Comparison of ENCODE assay signal across 8 cellular contexts in genomic region chr15:89898628-89899302, GRCh38. TPM values are rescaled to one million over a fixed set of nuclear protein-coding genes. Genes with fewer than 3 reads are reported as not detected.
A peak's percentile ranks its signal among the peaks of the same experiment; 100 is the strongest.
DNase-seq lines count a peak whose midpoint lies in the region; ATAC-seq and TF ChIP-seq lines count a peak whose summit lies in the region.

No MANE protein-coding gene starts in this region.

- RAD21 ChIA-PET in HCT116 (lab: Charles Lee; ENCODE audit: low non-redundant PET in 1 of 2, low total read pairs in 2 of 2, uncharacterized antibody in 2 of 2, unreplicated experiment in 2 of 2), result interaction anchor here (0.7 to 1.0 kb wide), 4 partner anchors 11 to 189 kb away, joined by 3 to 4 read pairs (median 3); no protein-coding TSS in a partner anchor

- WGBS in heart right ventricle, 2 donors, result 88 to 92% methylated on average over 7 of the region's 7 CpGs

- no peak overlapping the region for H2AFZ ChIP-seq in HCT116 (ENCODE audit: low read depth, low read length, poor library complexity, severe bottlenecking)

- H3K4me3 ChIP-seq in heart right ventricle, result no peak overlapping the region
- H3K4me3 ChIP-seq in HCT116 (replicated peaks in 1 of 2; ENCODE audit: low read depth in 1 of 2, low read length in 2 of 2), result no peak overlapping the region
- H3K4me3 ChIP-seq in uterus, result no peak overlapping the region

- DNase-seq in heart right ventricle (no peak), left cardiac atrium (no peak), HCT116 (ENCODE audit: low read depth, low spot score) (peak; percentile 60), NCI-H345 treated with DMSO at 0.1 percent for 48 hours (lab: John Stamatoyannopoulos, UW; ENCODE audit: unreplicated experiment) (peak; percentile 9), activated T-cell treated with anti-CD3 and anti-CD28 coated beads for 1 hour (ENCODE audit: low read depth) (peak; percentile 23), fibroblast of the conjunctiva (ENCODE audit: low read depth) (peak; percentile 29), uterus (no peak)
- peak; percentile 57 for DNase-seq in stimulated activated CD4-positive, alpha-beta T cell treated with anti-CD3 and anti-CD28 coated beads, Interleukin-15, amount 100 ng/mL, for 24 hours

- no peaks in the 10 kb centered on the region for H3K27me3 ChIP-seq in heart right ventricle
- no peaks in the 10 kb centered on the region for H3K27me3 ChIP-seq in HCT116 (ENCODE audit: insufficient read depth, low read length)
- H3K27me3 ChIP-seq in uterus, result no peaks in the 10 kb centered on the region

- TF ChIP-seq POLR2A in HCT116 (IDR thresholded peaks at IDR 0.05; ENCODE audit: borderline replicate concordance, extremely low read depth, insufficient read depth, insufficient read length) (no peak), uterus (IDR thresholded peaks at IDR 0.05) (no peak)

- no peaks in the 10 kb centered on the region for H3K79me2 ChIP-seq in HCT116 (ENCODE audit: insufficient read depth, low read length)

- no peaks in the 10 kb centered on the region for H3K9me3 ChIP-seq in heart right ventricle
- H3K9me3 ChIP-seq in HCT116 (ENCODE audit: control insufficient read depth in 1 of 2, insufficient read depth in 1 of 2, low read depth in 1 of 2, low read length in 2 of 2), result no peaks in the 10 kb centered on the region
- H3K9me3 ChIP-seq in uterus, result no peaks in the 10 kb centered on the region

- TF ChIP-seq RAD21 in HCT116 (IDR thresholded peaks at IDR 0.05; ENCODE audit: low read depth), result peak; percentile 96

- H3K36me3 ChIP-seq in heart right ventricle (peaks cover 0 to 41% (median 6%) of the 10 kb centered on the region in 9 donors), HCT116 (ENCODE audit: control insufficient read depth in 1 of 2, insufficient read depth in 2 of 2, low read length in 2 of 2) (no peaks in the 10 kb centered on the region), uterus (no peaks in the 10 kb centered on the region)

- no peaks in the 10 kb centered on the region for H4K20me1 ChIP-seq in HCT116 (ENCODE audit: insufficient read depth)

- CTCF ChIA-PET in HCT116 (lab: Charles Lee), result interaction anchor here (0.8 to 2.5 kb wide), 12 partner anchors 11 to 322 kb away, joined by 3 to 35 read pairs (median 4); partner anchors contain the start of gene ARPIN

- peak in 8 of 9 donors; percentile 16 to 56 (median 48) for TF ChIP-seq CTCF in heart right ventricle (IDR thresholded peaks at IDR 0.05)
- TF ChIP-seq CTCF in HCT116 (IDR thresholded peaks at IDR 0.05 in 2 of 3, conservative IDR thresholded peaks at IDR 0.05 in 1 of 3; ENCODE audit: borderline replicate concordance in 1 of 3, insufficient read depth in 1 of 3, low read depth in 2 of 3, low read length in 2 of 3), result peak; percentile 90 to 97 (median 91)
- TF ChIP-seq CTCF in uterus (IDR thresholded peaks at IDR 0.05), result peak in 2 of 4 experiments; percentile 17 to 44

- H3K9ac ChIP-seq in HCT116 (ENCODE audit: low read length), result no peak overlapping the region

- intact Hi-C loops in heart right ventricle (cut with DNase I) (loop anchor here in 5 of 10 donors (5.0 to 10.0 kb wide), 2 partner anchors 174 to 326 kb away; no protein-coding TSS in a partner anchor), left cardiac atrium (cut with DNase I) (loop anchor here in 1 of 2 donors (2.0 to 10.0 kb wide), 2 partner anchors 172 to 366 kb away; partner anchors contain the start of gene NGRN), HCT116 (cut with micrococcal nuclease) (loop anchor here (1.0 kb wide), 3 partner anchors 73 to 188 kb away; no protein-coding TSS in a partner anchor), uterus (cut with DNase I; ENCODE audit: low total_unique reads) (loop anchor here (10.0 kb wide), 1 partner anchor 176 kb away; no protein-coding TSS in a partner anchor)

- POLR2A ChIA-PET in HCT116 (lab: Charles Lee), result no interaction called here

- H3K27ac ChIP-seq in heart right ventricle (no peak overlapping the region), HCT116 (ENCODE audit: low read depth, low read length) (no peak overlapping the region), uterus (no peak overlapping the region)

- H3K4me1 ChIP-seq in heart right ventricle (peaks cover 0 to 25% (median 6%) of the 10 kb centered on the region in 9 donors), HCT116 (ENCODE audit: control insufficient read depth in 1 of 2, insufficient read depth in 2 of 2, low read length in 2 of 2) (peaks cover 0 to 11% of the 10 kb centered on the region in 2 experiments; a peak in 1 of 4 replicates), uterus (no peaks in the 10 kb centered on the region)

- H3K4me2 ChIP-seq in HCT116 (ENCODE audit: low read length), result no peak overlapping the region

- no peaks in the 10 kb centered on the region for H3K9me2 ChIP-seq in HCT116 (ENCODE audit: insufficient read depth)

- ATAC-seq in heart right ventricle (no peak), left cardiac atrium (no peak), HCT116 (peak; percentile 86)

- no TSS peak for BruUV-seq in HCT116 (replicated peaks; lab: Mats Ljungman, UMichigan)

TF ChIP-seq in HCT116, 20 proteins besides CTCF, POLR2A, EP300 and RAD21:
- TF ChIP-seq ELF1 (IDR thresholded peaks at IDR 0.05; ENCODE audit: borderline replicate concordance, low read depth) (no peak), ZFX (IDR thresholded peaks at IDR 0.05) (no peak), CBX3 (IDR thresholded peaks at IDR 0.05; ENCODE audit: low read depth) (no peak), EZH2 (IDR thresholded peaks at IDR 0.05) (no peak), EGR1 (IDR thresholded peaks at IDR 0.05; ENCODE audit: low read depth) (no peak), MAX (IDR thresholded peaks at IDR 0.05) (no peak), CEBPB (IDR thresholded peaks at IDR 0.05; ENCODE audit: low read depth) (no peak), SRF (IDR thresholded peaks at IDR 0.05; ENCODE audit: low read depth) (no peak), JUND (IDR thresholded peaks at IDR 0.05) (no peak), YY1 (IDR thresholded peaks at IDR 0.05; ENCODE audit: extremely low read depth, insufficient replicate concordance, low read depth, low read length) (no peak), EZH2phosphoT487 (IDR thresholded peaks at IDR 0.05; ENCODE audit: borderline replicate concordance) (no peak), ATF3 (IDR thresholded peaks at IDR 0.05) (no peak)

RNA-seq across cellular contexts. Expression of gene AP3S2, which starts 5.0 kb away (rescaled TPM):
- total RNA-seq in heart right ventricle (10 to 100 TPM; 37.0 to 55.5 (median 46.1) TPM), left cardiac atrium (10 to 100 TPM; 33.0 to 35.6 TPM), HCT116 (2021; ENCODE audit: unreplicated experiment) (23.3 TPM), uterus (10 to 100 TPM; 17.4 to 70.6 (median 35.9) TPM)
- polyA plus RNA-seq in heart right ventricle, result 10 to 100 TPM; 16.8 to 19.2 TPM
- 10.8 and 15.9 TPM in 2 replicates for polyA plus RNA-seq in HCT116 (2012)

RNA-seq across cellular contexts. Expression of gene ARPIN, which starts 14.0 kb away (rescaled TPM):
- 10 to 100 TPM in 9 of 10 donors, 1 to 10 TPM in 1; 7.7 to 12.8 (median 11.3) TPM for total RNA-seq in heart right ventricle
- 1 to 10 TPM; 4.6 to 8.0 TPM for polyA plus RNA-seq in heart right ventricle
- 10 to 100 TPM; 10.2 to 13.4 TPM for total RNA-seq in left cardiac atrium
- 8.8 TPM for total RNA-seq in HCT116 (2021; ENCODE audit: unreplicated experiment)
- polyA plus RNA-seq in HCT116 (2012), result 5.4 and 6.1 TPM in 2 replicates
- total RNA-seq in uterus, result 10 to 100 TPM in 3 of 4 donors, 1 to 10 TPM in 1; 8.2 to 32.8 (median 20.7) TPM

Comparison
In these comparisons a context has a peak if more than half of its experiments do, and no peak if none do; other contexts are left out.
1. DNase-seq: peak in HCT116 (single experiment), NCI-H345 treated with DMSO at 0.1 percent for 48 hours (single experiment), activated T-cell treated with anti-CD3 and anti-CD28 coated beads for 1 hour (single experiment), fibroblast of the conjunctiva (single experiment) and stimulated activated CD4-positive, alpha-beta T cell treated with anti-CD3 and anti-CD28 coated beads, Interleukin-15, amount 100 ng/mL, for 24 hours (single experiment); none in heart right ventricle (0 of 2), left cardiac atrium (single experiment) and uterus (0 of 2).